ENCODE assay signal across 21 cellular contexts in the genomic region with DNA sequence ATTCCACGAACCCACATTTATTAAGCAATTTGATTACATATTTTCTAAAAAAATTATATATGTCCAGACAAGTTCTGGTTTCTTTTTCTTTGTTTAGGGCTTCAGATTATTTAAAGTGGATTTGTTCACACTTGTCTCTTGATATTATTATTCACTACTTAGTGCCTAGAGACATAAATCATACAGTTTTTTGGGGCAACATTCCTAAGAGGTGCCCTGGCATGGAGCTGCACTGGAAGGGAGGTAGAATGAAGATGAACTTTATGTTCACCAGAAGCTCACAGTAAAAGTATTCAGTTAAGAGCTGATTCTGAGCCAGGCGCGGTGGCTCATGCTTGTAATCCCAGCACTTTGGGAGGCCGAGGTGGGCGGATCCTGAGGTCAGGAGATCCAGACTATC.
"Had no signal": no experiment of that assay in that cellular context is flagged by ENCODE, and none has a peak within 500 bp of the region (broad histone marks: within the 10 kb centered on the region; RNA-seq: fewer than 3 reads in every experiment).

No MANE protein-coding gene starts in this region.

- FAIRE-seq: HTR-8/SVneo, K562 had no signal

- H3K27ac ChIP-seq: SJSA1, SK-N-MC had no signal

- H3K36me3 Mint-ChIP-seq: IgD-negative memory B cell had no signal

- H3K27ac Mint-ChIP-seq: IgD-negative memory B cell had no signal

- H3K4me3 Mint-ChIP-seq: IgD-negative memory B cell had no signal

- H3K36me3 ChIP-seq: SJSA1 had no signal

- H3K4me1 Mint-ChIP-seq: IgD-negative memory B cell had no signal

- H3K9me3 ChIP-seq: SJSA1 had no signal

- DNase-seq: MM.1S; NCI-H1092 treated with DMSO at 0.1 percent for 48 hours; NCI-H1436; NCI-H187; NCI-H2029 treated with DMSO at 0.1 percent for 48 hours; NCI-H2227 treated with DMSO at 0.1 percent for 48 hours; NCI-H446; NCI-H510A; NCI-H524 treated with DMSO at 0.1 percent for 48 hours; NCI-H69; NCI-H774; NK-92 treated with Interleukin-12 subunit alpha and Interleukin-12 subunit beta, amount 100 ng/mL, for 24 hours; PC-3; Right ventricle myocardium superior; SIG-M5 had no signal

- H3K27me3 ChIP-seq: SJSA1 had no signal

- H3K4me1 ChIP-seq: SJSA1 had no signal

- ATAC-seq: K562, Panc1, PC-3 had no signal

- H3K27me3 Mint-ChIP-seq: IgD-negative memory B cell had no signal

- H3K4me3 ChIP-seq: K562, SJSA1, SK-N-MC had no signal
